In genomic region chr6:40398810-40399477, GRCh38 we compare ENCODE assay signal across 19 cellular contexts.
A peak's percentile ranks its signal among the peaks of the same experiment; 100 is the strongest.
DNase-seq lines count a peak whose midpoint lies in the region; ATAC-seq and TF ChIP-seq lines count a peak whose summit lies in the region.
"Had no signal": no experiment of that assay in that cellular context is flagged by ENCODE, and none has a peak within 500 bp of the region (broad histone marks: within the 10 kb centered on the region; RNA-seq: fewer than 3 reads in every experiment).

No MANE protein-coding gene starts in this region.

- no peak for ATAC-seq in gastrocnemius medialis
- no peak for ATAC-seq in HG03097 (IDR thresholded peaks at IDR 0.05; ENCODE audit: low FRiP score, unreplicated experiment)
- ATAC-seq in GM21717 (IDR thresholded peaks at IDR 0.05; ENCODE audit: unreplicated experiment) = no peak
- ATAC-seq: GM12878; naive thymus-derived CD8-positive, alpha-beta T cell; pancreas had no signal

- H3K23ac ChIP-seq in H9 (ENCODE audit: insufficient read length, low read depth, low read length) = no peak overlapping the region

- H3K4me1 ChIP-seq in A673 (ENCODE audit: insufficient read depth, low read length, poor library complexity, severe bottlenecking) (peaks cover 5% of the 10 kb centered on the region), H9 (ENCODE audit: insufficient read depth, low read length) (no peaks in the 10 kb centered on the region), SJCRH30 (peaks cover 25% of the 10 kb centered on the region), gastrocnemius medialis (peaks cover 4 to 28% of the 10 kb centered on the region in 2 donors)
- H3K4me1 ChIP-seq: sigmoid colon had no signal

- H3K9me3 ChIP-seq in A673 (ENCODE audit: low read depth, low read length, poor library complexity, severe bottlenecking) = no peaks in the 10 kb centered on the region
- H3K9me3 ChIP-seq in H9 (ENCODE audit: control insufficient read depth, low read depth, low read length) = no peaks in the 10 kb centered on the region
- H3K9me3 ChIP-seq in SJCRH30 (replicated peaks) = no peaks in the 10 kb centered on the region
- no peaks in the 10 kb centered on the region for H3K9me3 ChIP-seq in gastrocnemius medialis
- H3K9me3 ChIP-seq: pancreas, sigmoid colon had no signal

- POLR2A ChIA-PET in A673 (lab: Charles Lee; ENCODE audit: low non-redundant PET) = no interaction called here

- H3K36me3 ChIP-seq in A673 (ENCODE audit: insufficient read depth, low read length, poor library complexity, severe bottlenecking) = no peaks in the 10 kb centered on the region
- H3K36me3 ChIP-seq in SJCRH30 = no peaks in the 10 kb centered on the region
- no peaks in the 10 kb centered on the region for H3K36me3 ChIP-seq in gastrocnemius medialis
- H3K36me3 ChIP-seq: pancreas, sigmoid colon had no signal

- no peak overlapping the region; a peak in 1 of 7 replicates for H3K27ac Mint-ChIP-seq in H9

- CTCF ChIA-PET in A673 (lab: Charles Lee) = interaction anchor here (0.6 kb wide), 1 partner anchor 386 kb away, joined by 11 read pairs; no protein-coding TSS in a partner anchor

- H3K23me2 ChIP-seq in H9 (ENCODE audit: insufficient read length, low read depth, low read length, poor library complexity, severe bottlenecking) = no peaks in the 10 kb centered on the region

- no peak overlapping the region for H3K18ac ChIP-seq in H9 (ENCODE audit: insufficient read length, low read depth, low read length)

- H2AFZ ChIP-seq in H9 (ENCODE audit: low read length) = no peak overlapping the region
- H2AFZ ChIP-seq: hepatocyte had no signal

- no peaks in the 10 kb centered on the region for H3K36me3 Mint-ChIP-seq in H9 (ENCODE audit: insufficient read depth in 1 of 3, low read depth in 3 of 3)
- H3K36me3 Mint-ChIP-seq: naive thymus-derived CD8-positive, alpha-beta T cell had no signal

- H3K4me3 ChIP-seq in A673 (ENCODE audit: low read depth, low read length, poor library complexity, severe bottlenecking) = no peak overlapping the region
- peak overlapping the region; percentile 36 for H3K4me3 ChIP-seq in SJCRH30
- H3K4me3 ChIP-seq in gastrocnemius medialis = no peak overlapping the region
- H3K4me3 ChIP-seq: GM12878, hepatocyte, pancreas, sigmoid colon had no signal

- H3K9me3 Mint-ChIP-seq in H9 = peaks cover 0 to 7% of the 10 kb centered on the region in 2 experiments; a peak in 2 of 5 replicates

- TF ChIP-seq POLR2A in gastrocnemius medialis (IDR thresholded peaks at IDR 0.05) = no peak

- no peak overlapping the region for H2BK12ac ChIP-seq in H9 (ENCODE audit: insufficient read length, low read depth, low read length)

- H4K8ac ChIP-seq in H9 (replicated peaks; ENCODE audit: insufficient read length, low read depth, low read length) = no peak overlapping the region

- no peaks in the 10 kb centered on the region for H3K79me1 ChIP-seq in H9 (ENCODE audit: insufficient read depth, low read depth, low read length, poor library complexity, severe bottlenecking)

- H3K27ac ChIP-seq in A673 (ENCODE audit: low read depth, low read length, poor library complexity, severe bottlenecking) (peak overlapping the region; percentile 10), H9 (ENCODE audit: insufficient read length, low read depth, low read length) (no peak overlapping the region), SJCRH30 (peak overlapping the region; percentile 51), gastrocnemius medialis (no peak overlapping the region)
- H3K27ac ChIP-seq: epithelial cell of prostate, hepatocyte, pancreas, sigmoid colon had no signal

- 0 out of 5 replicates have a peak overlapping the region, but pooled peaks of 1 of the 2 experiments have one; percentile 13 for H3K4me3 Mint-ChIP-seq in H9
- H3K4me3 Mint-ChIP-seq: naive thymus-derived CD8-positive, alpha-beta T cell had no signal

- no peak overlapping the region for H3T11ph ChIP-seq in H9 (ENCODE audit: low read length)

- TF ChIP-seq CTCF in A673 (conservative IDR thresholded peaks at IDR 0.05; ENCODE audit: low read depth, low read length) (no peak), H9 (conservative IDR thresholded peaks at IDR 0.05) (no peak), gastrocnemius medialis (IDR thresholded peaks at IDR 0.05 in 4 of 5, conservative IDR thresholded peaks at IDR 0.05 in 1 of 5) (no peak)

- intact Hi-C loops in A673 (cut with micrococcal nuclease; ENCODE audit: unreplicated experiment) (no loop called here), gastrocnemius medialis (cut with DNase I; ENCODE audit: low total_unique reads) (no loop called here)

- no peak overlapping the region for H3K9ac ChIP-seq in H9 (ENCODE audit: extremely low read depth, insufficient read length, low read length)

- DNase-seq in A673 (ENCODE audit: low spot score) (no peak), H9 (peak; percentile 71), SJCRH30 (peak; percentile 71 to 72), iPS DF 4.7 (ENCODE audit: extremely low read depth, low spot score) (peak; percentile 49), gastrocnemius medialis (no peak), occipital lobe (lab: John Stamatoyannopoulos, UW) (no peak)
- DNase-seq: activated CD4-positive, alpha-beta T cell treated with anti-CD3 and anti-CD28 coated beads for 1 hour; activated naive CD4-positive, alpha-beta T cell treated with anti-CD3 and anti-CD28 coated beads, Interleukin-2, amount 50 U/mL, for 16 hours; caudate nucleus; naive thymus-derived CD8-positive, alpha-beta T cell; NCI-H1105 treated with DMSO at 0.1 percent for 48 hours; pancreas; sigmoid colon; T1000 had no signal

- H4K91ac ChIP-seq in H9 (ENCODE audit: insufficient read length, low read depth, low read length) = no peak overlapping the region

- no peak overlapping the region for H2AK5ac ChIP-seq in H9 (ENCODE audit: insufficient read length, low read length)

- H3K79me2 ChIP-seq in H9 (ENCODE audit: insufficient read depth, low read length) = no peaks in the 10 kb centered on the region
- H3K79me2 ChIP-seq: hepatocyte had no signal

- in situ Hi-C loops in gastrocnemius medialis (cut with MboI; ENCODE audit: low sequenced_read_pairs in 4 of 4) = no loop called here

- BruUV-seq in A673 (replicated peaks; lab: Mats Ljungman, UMichigan) = no TSS peak

- H2BK15ac ChIP-seq in H9 (ENCODE audit: low read depth, low read length) = no peak overlapping the region

- H2BK5ac ChIP-seq in H9 (ENCODE audit: insufficient read length, low read length) = no peak overlapping the region

- WGBS in H9 (ENCODE audit: extremely low coverage, insufficient read length, low lambda C conversion rate) = no CpG with 5 or more reads among the region's 6 CpGs

- H3K27me3 ChIP-seq in A673 (replicated peaks; ENCODE audit: insufficient read depth, low read depth, low read length, poor library complexity) (no peaks in the 10 kb centered on the region), H9 (ENCODE audit: insufficient read depth, low read length) (no peaks in the 10 kb centered on the region), SJCRH30 (no peaks in the 10 kb centered on the region), gastrocnemius medialis (no peaks in the 10 kb centered on the region)
- H3K27me3 ChIP-seq: hepatocyte, pancreas, sigmoid colon had no signal

- H3K4me2 ChIP-seq in H9 (ENCODE audit: insufficient read depth, insufficient read length, low read length) = no peak overlapping the region
- H3K4me2 ChIP-seq: hepatocyte had no signal

- no peak overlapping the region for H3K56ac ChIP-seq in H9 (ENCODE audit: insufficient read length, low read depth, low read length)

- H4K5ac ChIP-seq in H9 (ENCODE audit: insufficient read length, low read depth, low read length) = no peak overlapping the region

- no peaks in the 10 kb centered on the region for H4K20me1 ChIP-seq in H9 (ENCODE audit: control insufficient read depth, insufficient read depth, insufficient read length)

- H3K4me1 Mint-ChIP-seq in H9 = peaks cover 6 to 11% of the 10 kb centered on the region in 2 experiments; a peak in 3 of 4 replicates

- no peak overlapping the region for H3K4ac ChIP-seq in H9 (ENCODE audit: low read depth, low read length)

- no peak overlapping the region for H2BK20ac ChIP-seq in H9 (ENCODE audit: low read depth, low read length, poor library complexity, severe bottlenecking)

- H3K14ac ChIP-seq in H9 (ENCODE audit: insufficient read depth, low read length) = no peak overlapping the region

- H3K27me3 Mint-ChIP-seq in H9 (ENCODE audit: low read depth) = no peaks in the 10 kb centered on the region; the same call in 1 of the 2 replicates
- H3K27me3 Mint-ChIP-seq: naive thymus-derived CD8-positive, alpha-beta T cell had no signal

- no peak overlapping the region for H2BK120ac ChIP-seq in H9 (ENCODE audit: low read depth, low read length, poor library complexity, severe bottlenecking)

Comparison
In these comparisons a context has a peak if more than half of its experiments do, and no peak if none do; other contexts are left out.
1. DNase-seq: peak in H9 (single experiment), SJCRH30 (2 of 2) and iPS DF 4.7 (single experiment); none in A673 (single experiment), gastrocnemius medialis (0 of 2) and occipital lobe (single experiment).
2. H3K27ac ChIP-seq: peak in A673 (single experiment) and SJCRH30 (single experiment); none in H9 (single experiment) and gastrocnemius medialis (0 of 4).